Comparison of ENCODE assay signal across 31 cellular contexts in genomic region chr7:29779017-29779416, GRCh38. TPM values are rescaled to one million over a fixed set of nuclear protein-coding genes. Genes with fewer than 3 reads are reported as not detected.
"Had no signal": no experiment of that assay in that cellular context is flagged by ENCODE, and none has a peak within 500 bp of the region (broad histone marks: within the 10 kb centered on the region; RNA-seq: fewer than 3 reads in every experiment).

No MANE protein-coding gene starts in this region.

- H3K4me2 ChIP-seq: hepatocyte had no signal

- H3K4me1 ChIP-seq: colonic mucosa, esophagus muscularis mucosa, esophagus squamous epithelium, foreskin keratinocyte, gastrocnemius medialis, gastroesophageal sphincter, heart left ventricle, heart right ventricle had no signal

- FAIRE-seq: colon, endometrium, endothelial cell of umbilical vein had no signal

- H3K27ac ChIP-seq: colonic mucosa, coronary artery, dorsolateral prefrontal cortex, epithelial cell of prostate, esophagus muscularis mucosa, esophagus squamous epithelium, foreskin keratinocyte, gastrocnemius medialis, gastroesophageal sphincter, heart left ventricle, heart right ventricle, hepatocyte had no signal

- H3K9me3 ChIP-seq: colonic mucosa, esophagus muscularis mucosa, esophagus squamous epithelium, gastrocnemius medialis, gastroesophageal sphincter had no signal

- ATAC-seq: effector memory CD8-positive, alpha-beta T cell; esophagus mucosa; foreskin keratinocyte; gastrocnemius medialis; gastroesophageal sphincter; heart left ventricle; heart right ventricle had no signal

- H2AFZ ChIP-seq: hepatocyte had no signal

- H3K4me3 ChIP-seq: colonic mucosa, coronary artery, dorsolateral prefrontal cortex, esophagus muscularis mucosa, esophagus squamous epithelium, gastrocnemius medialis, gastroesophageal sphincter, heart left ventricle, heart right ventricle, hepatocyte had no signal

- H3K79me2 ChIP-seq: hepatocyte had no signal

- DNase-seq: colonic mucosa; cortex of kidney; dermis blood vessel endothelial cell; dorsolateral prefrontal cortex; effector CD4-positive, alpha-beta T cell; effector CD8-positive, alpha-beta T cell; effector memory CD4-positive, alpha-beta T cell; effector memory CD8-positive, alpha-beta T cell; endodermal cell; erythroblast; esophagus squamous epithelium; foreskin fibroblast; foreskin keratinocyte; foreskin melanocyte; gastrocnemius medialis; glutamatergic neuron; head of caudate nucleus; heart left ventricle; heart right ventricle had no signal

- H3K36me3 ChIP-seq: colonic mucosa, esophagus muscularis mucosa, esophagus squamous epithelium, gastrocnemius medialis, gastroesophageal sphincter, heart left ventricle, heart right ventricle had no signal

- H3K27me3 ChIP-seq: colonic mucosa, esophagus muscularis mucosa, gastrocnemius medialis, gastroesophageal sphincter had no signal

RNA-seq across cellular contexts. Expression of gene WIPF3, which starts 27.3 kb away (rescaled TPM):
- total RNA-seq: dermis microvascular lymphatic vessel endothelial cell, glomerular endothelial cell had no signal
- polyA plus RNA-seq: fibroblast of lung had no signal
